ENCODE assay signal across 11 cellular contexts in the genomic region with DNA sequence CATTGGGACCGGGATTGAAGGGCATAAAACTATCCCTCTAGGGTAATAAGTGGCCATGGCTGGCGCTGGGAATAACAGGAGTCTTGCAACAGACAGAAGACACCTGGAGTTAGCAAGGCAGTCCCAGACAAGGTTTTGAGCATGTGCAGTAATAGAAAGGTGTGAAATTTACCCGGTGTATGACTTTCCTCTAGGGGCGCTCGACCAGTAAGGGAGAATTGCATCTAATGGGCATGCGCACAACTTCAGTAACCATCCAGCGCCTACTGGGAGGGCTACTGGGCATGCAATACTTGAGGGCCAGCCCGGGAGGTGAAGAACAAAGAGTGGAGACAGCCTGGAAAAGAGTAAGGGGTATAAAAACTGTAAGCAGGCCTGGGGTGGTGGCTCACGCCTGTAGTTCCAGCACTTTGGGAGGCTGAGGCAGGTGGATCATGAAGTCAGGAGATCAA. TPM values are rescaled to one million over a fixed set of nuclear protein-coding genes. Genes with fewer than 3 reads are reported as not detected.
DNase-seq lines count a peak whose midpoint lies in the region; ATAC-seq and TF ChIP-seq lines count a peak whose summit lies in the region.
"Had no signal": no experiment of that assay in that cellular context is flagged by ENCODE, and none has a peak within 500 bp of the region (broad histone marks: within the 10 kb centered on the region; RNA-seq: fewer than 3 reads in every experiment).

No MANE protein-coding gene starts in this region.

- no peak overlapping the region for H3K4me3 Mint-ChIP-seq in activated T-helper 2 cell treated with anti-CD3 and anti-CD28 coated beads, Interferon-gamma antibody, Interleukin-2, Interleukin-4, amounts not matched to agents 10 μg/mL and 5 μg/mL and 100 μg/mL, durations not matched to agents 14 hours and 24 hours and 36 hours (ENCODE audit: low read depth)
- H3K4me3 Mint-ChIP-seq in stimulated activated naive B cell treated with anti-CD40 and anti-IgM and Interleukin-4, amounts not matched to agents 10 μg/mL and 1 μg/mL and 100 μg/mL, for 72 hours: no peak overlapping the region

- peaks cover 33% of the 10 kb centered on the region for H3K9me3 Mint-ChIP-seq in activated T-helper 2 cell treated with anti-CD3 and anti-CD28 coated beads, Interferon-gamma antibody, Interleukin-2, Interleukin-4, amounts not matched to agents 10 μg/mL and 5 μg/mL and 100 μg/mL, durations not matched to agents 14 hours and 24 hours and 36 hours
- peaks cover 0 to 4% of the 10 kb centered on the region in 2 donors for H3K9me3 Mint-ChIP-seq in stimulated activated naive B cell treated with anti-CD40 and anti-IgM and Interleukin-4, amounts not matched to agents 10 μg/mL and 1 μg/mL and 100 μg/mL, for 72 hours
- H3K9me3 Mint-ChIP-seq: stimulated activated effector memory CD8-positive, alpha-beta T cell treated with anti-CD3 and anti-CD28 coated beads, Interleukin-12 subunit alpha, Interleukin-12 subunit beta, amount 100 ng/mL, for 72 hours had no signal

- ATAC-seq in mucosa of descending colon (peak; percentile 76), gastroesophageal sphincter (no peak)
- no peak for ATAC-seq in stimulated activated naive B cell treated with anti-CD40 and anti-IgM and Interleukin-4, amounts not matched to agents 10 μg/mL and 1 μg/mL and 100 μg/mL, for 72 hours (replicated peaks)
- ATAC-seq: stimulated activated effector memory CD8-positive, alpha-beta T cell treated with anti-CD3 and anti-CD28 coated beads, Interleukin-12 subunit alpha, Interleukin-12 subunit beta, amount 100 ng/mL, for 72 hours had no signal

- peaks cover 51% of the 10 kb centered on the region for H3K4me1 Mint-ChIP-seq in activated T-helper 2 cell treated with anti-CD3 and anti-CD28 coated beads, Interferon-gamma antibody, Interleukin-2, Interleukin-4, amounts not matched to agents 10 μg/mL and 5 μg/mL and 100 μg/mL, durations not matched to agents 14 hours and 24 hours and 36 hours (ENCODE audit: low read depth)
- peaks cover 30 to 46% of the 10 kb centered on the region in 2 donors for H3K4me1 Mint-ChIP-seq in stimulated activated naive B cell treated with anti-CD40 and anti-IgM and Interleukin-4, amounts not matched to agents 10 μg/mL and 1 μg/mL and 100 μg/mL, for 72 hours

- peaks cover 50% of the 10 kb centered on the region for H3K36me3 Mint-ChIP-seq in activated T-helper 2 cell treated with anti-CD3 and anti-CD28 coated beads, Interferon-gamma antibody, Interleukin-2, Interleukin-4, amounts not matched to agents 10 μg/mL and 5 μg/mL and 100 μg/mL, durations not matched to agents 14 hours and 24 hours and 36 hours (ENCODE audit: low read depth)
- peaks cover 4 to 7% of the 10 kb centered on the region in 2 donors for H3K36me3 Mint-ChIP-seq in stimulated activated naive B cell treated with anti-CD40 and anti-IgM and Interleukin-4, amounts not matched to agents 10 μg/mL and 1 μg/mL and 100 μg/mL, for 72 hours

- H3K9me3 ChIP-seq in mucosa of descending colon: no peaks in the 10 kb centered on the region
- H3K9me3 ChIP-seq in gastroesophageal sphincter: no peaks in the 10 kb centered on the region

- intact Hi-C loops in activated T-helper 2 cell treated with anti-CD3 and anti-CD28 coated beads, Interferon-gamma antibody, Interleukin-2, Interleukin-4, amounts not matched to agents 10 μg/mL and 5 μg/mL and 100 μg/mL, durations not matched to agents 14 hours and 24 hours and 36 hours (cut with micrococcal nuclease): no loop called here
- intact Hi-C loops in mucosa of descending colon (cut with DNase I, micrococcal nuclease): no loop called here

- H3K36me3 ChIP-seq in mucosa of descending colon (ENCODE audit: low read depth) (no peaks in the 10 kb centered on the region), gastroesophageal sphincter (no peaks in the 10 kb centered on the region)

- WGBS in gastroesophageal sphincter (ENCODE audit: low coverage in 1 of 2), 2 donors: 50 to 91% methylated on average over 2 to 4 of the region's 9 CpGs

- H3K4me3 ChIP-seq in mucosa of descending colon (no peak overlapping the region), gastroesophageal sphincter (no peak overlapping the region)
- H3K4me3 ChIP-seq: GM23248 had no signal

- peaks cover 12% of the 10 kb centered on the region for H3K4me1 ChIP-seq in mucosa of descending colon (ENCODE audit: low read depth)
- H3K4me1 ChIP-seq in gastroesophageal sphincter: no peaks in the 10 kb centered on the region

- no peak for TF ChIP-seq EP300 in gastroesophageal sphincter (IDR thresholded peaks at IDR 0.05)

- TF ChIP-seq CTCF in LNCAP (IDR thresholded peaks at IDR 0.05) (peak; percentile 38; the same call in 1 of the 2 replicates), mucosa of descending colon (IDR thresholded peaks at IDR 0.05) (no peak), gastroesophageal sphincter (IDR thresholded peaks at IDR 0.05) (no peak)

- no peaks in the 10 kb centered on the region for H3K27me3 ChIP-seq in gastroesophageal sphincter

- H3K27me3 Mint-ChIP-seq in activated T-helper 2 cell treated with anti-CD3 and anti-CD28 coated beads, Interferon-gamma antibody, Interleukin-2, Interleukin-4, amounts not matched to agents 10 μg/mL and 5 μg/mL and 100 μg/mL, durations not matched to agents 14 hours and 24 hours and 36 hours (ENCODE audit: low read depth): no peaks in the 10 kb centered on the region
- H3K27me3 Mint-ChIP-seq in stimulated activated naive B cell treated with anti-CD40 and anti-IgM and Interleukin-4, amounts not matched to agents 10 μg/mL and 1 μg/mL and 100 μg/mL, for 72 hours: no peaks in the 10 kb centered on the region

- peak; percentile 11 for DNase-seq in DMS53 treated with DMSO at 0.1 percent for 48 hours (lab: John Stamatoyannopoulos, UW; ENCODE audit: unreplicated experiment)
- no peak for DNase-seq in activated T-helper 2 cell treated with anti-CD3 and anti-CD28 coated beads, Interferon-gamma antibody, Interleukin-2, Interleukin-4, amounts not matched to agents 10 μg/mL and 5 μg/mL and 100 μg/mL, durations not matched to agents 14 hours and 24 hours and 36 hours (ENCODE audit: low spot score)
- peak in 1 of 3 donors; percentile 64 for DNase-seq in mucosa of descending colon
- no peak for DNase-seq in HCEC 1CT
- no peak for DNase-seq in stimulated activated naive B cell treated with anti-CD40 and anti-IgM and Interleukin-4, amounts not matched to agents 10 μg/mL and 1 μg/mL and 100 μg/mL, for 72 hours
- no peak for DNase-seq in GM19238 (ENCODE audit: insufficient read length, low spot score)
- DNase-seq: GM23248, kidney glomerular epithelial cell had no signal

- no peak overlapping the region for H3K27ac ChIP-seq in gastroesophageal sphincter
- H3K27ac ChIP-seq: GM23248 had no signal

- H3K27ac Mint-ChIP-seq in activated T-helper 2 cell treated with anti-CD3 and anti-CD28 coated beads, Interferon-gamma antibody, Interleukin-2, Interleukin-4, amounts not matched to agents 10 μg/mL and 5 μg/mL and 100 μg/mL, durations not matched to agents 14 hours and 24 hours and 36 hours: peak overlapping the region; percentile 91
- H3K27ac Mint-ChIP-seq in stimulated activated naive B cell treated with anti-CD40 and anti-IgM and Interleukin-4, amounts not matched to agents 10 μg/mL and 1 μg/mL and 100 μg/mL, for 72 hours: no peak overlapping the region
- H3K27ac Mint-ChIP-seq: stimulated activated effector memory CD8-positive, alpha-beta T cell treated with anti-CD3 and anti-CD28 coated beads, Interleukin-12 subunit alpha, Interleukin-12 subunit beta, amount 100 ng/mL, for 72 hours had no signal

- no peak for TF ChIP-seq POLR2A in gastroesophageal sphincter (IDR thresholded peaks at IDR 0.05)

RNA-seq across cellular contexts. Expression of a gene that starts 32.7 kb away (rescaled TPM):
- total RNA-seq in activated T-helper 2 cell treated with anti-CD3 and anti-CD28 coated beads, Interferon-gamma antibody, Interleukin-2, Interleukin-4, amounts not matched to agents 10 μg/mL and 5 μg/mL and 100 μg/mL, durations not matched to agents 14 hours and 24 hours and 36 hours: 72.0 and 73.0 TPM in 2 replicates
- total RNA-seq in mucosa of descending colon (100 to 1,000 TPM; 134 to 147 (median 142) TPM), gastroesophageal sphincter (100 to 1,000 TPM; 130 to 154 (median 143) TPM)

RNA-seq across cellular contexts. Expression of a gene that starts 35.5 kb away (rescaled TPM):
- total RNA-seq in activated T-helper 2 cell treated with anti-CD3 and anti-CD28 coated beads, Interferon-gamma antibody, Interleukin-2, Interleukin-4, amounts not matched to agents 10 μg/mL and 5 μg/mL and 100 μg/mL, durations not matched to agents 14 hours and 24 hours and 36 hours: 120 and 123 TPM in 2 replicates
- total RNA-seq in mucosa of descending colon (1 to 10 TPM; 3.7 to 6.4 (median 4.2) TPM), gastroesophageal sphincter (10 to 100 TPM in 1 of 4 donors, 1 to 10 TPM in 3; 5.9 to 16.6 (median 8.0) TPM)
